In genomic region chr12:92142251-92142896, GRCh38 we compare ENCODE assay signal across 8 cellular contexts. TPM values are rescaled to one million over a fixed set of nuclear protein-coding genes. Genes with fewer than 3 reads are reported as not detected.
DNase-seq lines count a peak whose midpoint lies in the region; ATAC-seq, FAIRE-seq and TF ChIP-seq lines count a peak whose summit lies in the region.

No MANE protein-coding gene starts in this region.

- ATAC-seq in heart left ventricle = no peak
- ATAC-seq in memory B cell (ENCODE audit: low read depth) = no peak
- ATAC-seq in left lobe of liver = no peak

- TF ChIP-seq CTCF in heart left ventricle (IDR thresholded peaks at IDR 0.05) (no peak), astrocyte (IDR thresholded peaks at IDR 0.05; ENCODE audit: insufficient read depth, low read depth, low read length) (no peak)

- H3K36me3 Mint-ChIP-seq in astrocyte (ENCODE audit: low read depth, unreplicated experiment) = peaks cover 10% of the 10 kb centered on the region
- H3K36me3 Mint-ChIP-seq in memory B cell = peaks cover 47% of the 10 kb centered on the region

- H3K4me1 Mint-ChIP-seq in astrocyte (ENCODE audit: low read depth, unreplicated experiment) (peaks cover 30% of the 10 kb centered on the region), memory B cell (peaks cover 30% of the 10 kb centered on the region)

- H3K27ac ChIP-seq in heart left ventricle = peak overlapping the region; percentile 12 to 100 (median 98)
- no peak overlapping the region for H3K27ac ChIP-seq in astrocyte (ENCODE audit: low read depth, low read length)
- peak overlapping the region; percentile 18 for H3K27ac ChIP-seq in urinary bladder (ENCODE audit: low read depth)

- H3K9me3 ChIP-seq in heart left ventricle (no peaks in the 10 kb centered on the region), astrocyte (ENCODE audit: insufficient read depth, low read depth, low read length) (no peaks in the 10 kb centered on the region)

- no peak for TF ChIP-seq POLR2A in heart left ventricle (IDR thresholded peaks at IDR 0.05)

- DNase-seq in heart left ventricle (no peak), cardiac septum (ENCODE audit: low spot score) (no peak), astrocyte (ENCODE audit: low read depth) (no peak), memory B cell (ENCODE audit: low spot score in 2 of 2) (no peak), occipital lobe (lab: John Stamatoyannopoulos, UW) (no peak), GM03348 (ENCODE audit: low spot score) (no peak), left lobe of liver (ENCODE audit: low spot score) (no peak)

- H3K27ac Mint-ChIP-seq in astrocyte (ENCODE audit: unreplicated experiment) (peak overlapping the region; percentile 79), memory B cell (peak overlapping the region; percentile 84)

- peak overlapping the region; percentile 95 for H3K4me3 Mint-ChIP-seq in astrocyte (ENCODE audit: unreplicated experiment)
- H3K4me3 Mint-ChIP-seq in memory B cell = peak overlapping the region; percentile 100

- intact Hi-C loops in heart left ventricle (cut with DNase I) = loop anchor here (2.0 to 10.0 kb wide), 18 partner anchors 102 to 760 kb away; no protein-coding TSS in a partner anchor
- intact Hi-C loops in cardiac septum (cut with DNase I) = loop anchor here (5.0 to 10.0 kb wide), 5 partner anchors 140 to 535 kb away; no protein-coding TSS in a partner anchor

- H3K4me2 ChIP-seq in astrocyte (ENCODE audit: low read length) = peak overlapping the region; percentile 87

- H3K36me3 ChIP-seq in heart left ventricle = peaks cover 0 to 37% (median 20%) of the 10 kb centered on the region in 9 donors
- H3K36me3 ChIP-seq in astrocyte (ENCODE audit: insufficient read depth, low read length) = peaks cover 5% of the 10 kb centered on the region
- no peaks in the 10 kb centered on the region for H3K36me3 ChIP-seq in urinary bladder (ENCODE audit: insufficient read depth)

- peak overlapping the region; percentile 76 to 96 (median 92) for H3K4me3 ChIP-seq in heart left ventricle
- H3K4me3 ChIP-seq in astrocyte (ENCODE audit: insufficient read depth, low read depth, low read length) = peak overlapping the region; percentile 92
- H3K4me3 ChIP-seq in urinary bladder (ENCODE audit: low read depth, low read length) = peak overlapping the region; percentile 57

- H3K4me1 ChIP-seq in heart left ventricle = peaks cover 0 to 67% (median 25%) of the 10 kb centered on the region in 12 donors
- peaks cover 22% of the 10 kb centered on the region for H3K4me1 ChIP-seq in astrocyte (ENCODE audit: insufficient read depth, low read length)
- peaks cover 2% of the 10 kb centered on the region for H3K4me1 ChIP-seq in urinary bladder (ENCODE audit: insufficient read depth)

- H3K9me3 Mint-ChIP-seq in astrocyte (ENCODE audit: unreplicated experiment) (no peaks in the 10 kb centered on the region), memory B cell (no peaks in the 10 kb centered on the region)

- H3K27me3 Mint-ChIP-seq in astrocyte (ENCODE audit: low read depth, unreplicated experiment) (no peaks in the 10 kb centered on the region), memory B cell (no peaks in the 10 kb centered on the region)

- no peak overlapping the region for H2AFZ ChIP-seq in astrocyte (ENCODE audit: low read depth, low read length)

- H3K79me2 ChIP-seq in astrocyte (ENCODE audit: insufficient read depth, low read length) = peaks cover 80% of the 10 kb centered on the region

- H3K9ac ChIP-seq in astrocyte (ENCODE audit: low read length) = peak overlapping the region; percentile 96

- no peak for FAIRE-seq in astrocyte (lab: Jason Lieb, UNC)

- WGBS in heart left ventricle, 4 donors = 7 to 14% (median 8%) methylated on average over 5 of the region's 5 CpGs
- WGBS in urinary bladder = 12% methylated on average over 5 of the region's 5 CpGs

- H3K27me3 ChIP-seq in heart left ventricle = no peaks in the 10 kb centered on the region
- H3K27me3 ChIP-seq in astrocyte (ENCODE audit: insufficient read depth, low read length) = no peaks in the 10 kb centered on the region

- peaks cover 53% of the 10 kb centered on the region for H4K20me1 ChIP-seq in astrocyte (ENCODE audit: insufficient read depth, low read length)

RNA-seq across cellular contexts. Expression of gene BTG1, which starts 3.3 kb away (rescaled TPM):
- 100 to 1,000 TPM in 1 of 9 donors, 10 to 100 TPM in 8; 20.5 to 120 (median 58.3) TPM for total RNA-seq in heart left ventricle
- polyA plus RNA-seq in heart left ventricle = 10 to 100 TPM; 23.5 to 25.1 TPM
- total RNA-seq in cardiac septum = 72.8 TPM
- 56.5 and 63.7 TPM in 2 replicates for total RNA-seq in astrocyte
- total RNA-seq in urinary bladder = 32.8 TPM
- 50.6 TPM for polyA plus RNA-seq in urinary bladder
- 22.8 TPM for total RNA-seq in occipital lobe
- 55.0 TPM for total RNA-seq in left lobe of liver
